ENCODE assay signal across 7 cellular contexts in the genomic region with DNA sequence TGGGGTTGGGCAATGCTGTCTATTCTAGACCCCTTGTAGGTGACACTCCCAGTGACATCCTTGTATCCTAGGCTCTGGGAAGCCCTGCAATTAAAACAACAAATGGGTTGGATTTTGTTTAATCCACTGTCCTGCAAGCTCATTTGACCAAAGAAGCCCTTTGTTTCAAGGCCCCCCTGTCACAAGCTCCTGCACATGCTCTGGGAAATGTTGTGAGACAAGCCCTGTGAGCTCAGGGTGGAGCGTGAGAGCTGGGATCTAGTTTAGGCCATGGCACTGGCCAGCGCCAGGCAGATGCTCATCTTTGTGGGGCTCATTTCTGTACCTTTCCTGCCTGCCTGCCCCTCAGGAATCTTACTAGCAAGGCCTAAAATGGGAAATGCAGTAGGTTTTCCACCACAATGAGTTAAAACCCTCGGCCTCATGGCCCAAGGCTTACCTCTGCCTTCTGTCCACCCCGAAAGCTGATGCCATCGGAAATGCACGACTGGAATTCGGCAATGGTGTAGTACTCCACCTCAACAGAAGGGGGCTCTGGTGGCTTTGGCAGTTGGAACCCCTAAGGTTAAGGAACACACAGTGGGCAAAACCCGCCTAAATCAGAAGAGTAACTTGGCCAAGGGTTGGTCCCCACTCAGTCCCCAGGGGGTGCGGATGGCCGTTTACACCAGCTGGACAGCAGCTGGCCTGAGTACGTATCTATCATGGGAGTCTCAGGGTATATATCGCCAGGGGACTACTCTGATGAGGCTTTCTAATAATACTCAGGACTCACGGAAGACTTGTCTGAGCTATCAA.
DNase-seq lines count a peak whose midpoint lies in the region; ATAC-seq and TF ChIP-seq lines count a peak whose summit lies in the region.

No MANE protein-coding gene starts in this region.

- ATAC-seq in HG03469 (IDR thresholded peaks at IDR 0.05; ENCODE audit: unreplicated experiment): no peak
- ATAC-seq in HG03432 (IDR thresholded peaks at IDR 0.05; ENCODE audit: unreplicated experiment): no peak

- DNase-seq in NOMO-1 treated with DMSO at 0.1 percent for 48 hours (lab: John Stamatoyannopoulos, UW; ENCODE audit: unreplicated experiment): peak; percentile 7
- peak; percentile 75 for DNase-seq in activated effector memory CD4-positive, alpha-beta T cell treated with anti-CD3 and anti-CD28 coated beads, Interleukin-2, amount 50 U/mL, for 16 hours
- peak; percentile 52 for DNase-seq in globus pallidus (ENCODE audit: low spot score)
- peak in 8 of 10 donors; percentile 26 to 91 (median 70) for DNase-seq in posterior cingulate gyrus

- intact Hi-C loops in posterior cingulate gyrus (cut with DNase I): no loop called here

- peak; percentile 77 for TF ChIP-seq CTCF in GM12874 (IDR thresholded peaks at IDR 0.05; ENCODE audit: insufficient read depth, low read depth, low read length)

Comparison
In these comparisons a context has a peak if more than half of its experiments do, and no peak if none do; other contexts are left out.
1. DNase-seq: peak in every context shown above with its lines; median percentile 75 in activated effector memory CD4-positive, alpha-beta T cell treated with anti-CD3 and anti-CD28 coated beads, Interleukin-2, amount 50 U/mL, for 16 hours; 70 in posterior cingulate gyrus; 52 in globus pallidus; 7 in NOMO-1 treated with DMSO at 0.1 percent for 48 hours.